ENCODE assay signal across 8 cellular contexts in the genomic region with DNA sequence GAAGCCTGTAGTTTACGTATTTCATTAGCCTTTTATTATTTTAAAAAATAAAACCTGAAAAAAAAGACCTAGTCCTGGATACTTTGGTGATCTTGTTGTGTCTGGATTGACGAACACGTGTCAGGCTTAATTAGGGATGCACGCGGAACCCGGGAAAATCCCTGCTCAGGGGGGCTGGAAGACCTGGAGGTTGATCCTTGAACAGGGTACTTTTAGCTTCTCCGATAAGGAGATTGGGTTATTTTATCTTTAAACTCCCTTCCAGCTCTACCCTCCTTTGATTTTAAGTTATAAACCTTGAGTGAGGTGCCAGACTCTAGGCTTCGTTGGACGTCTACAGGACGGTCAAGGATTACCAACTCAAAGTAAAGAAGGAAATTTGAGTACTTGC. TPM values are rescaled to one million over a fixed set of nuclear protein-coding genes. Genes with fewer than 3 reads are reported as not detected.
A peak's percentile ranks its signal among the peaks of the same experiment; 100 is the strongest.
DNase-seq lines count a peak whose midpoint lies in the region; ATAC-seq, FAIRE-seq and TF ChIP-seq lines count a peak whose summit lies in the region.

No MANE protein-coding gene starts in this region.

- intact Hi-C loops in right cardiac atrium (cut with DNase I): no loop called here

- TF ChIP-seq POLR2A in GM12891 (IDR thresholded peaks at IDR 0.05; ENCODE audit: low read depth, low read length): no peak

- H3K27ac Mint-ChIP-seq in HFFc6 (peak overlapping the region; percentile 68; the same call in 1 of the 2 replicates), T-cell (peak overlapping the region; percentile 73 to 94)

- peak overlapping the region; percentile 92 for H2AFZ ChIP-seq in smooth muscle cell (ENCODE audit: low read depth)

- peak overlapping the region; percentile 96 for H3K4me2 ChIP-seq in smooth muscle cell

- no peaks in the 10 kb centered on the region for H4K20me1 ChIP-seq in smooth muscle cell (ENCODE audit: low read depth)

- H3K4me1 Mint-ChIP-seq in HFFc6 (ENCODE audit: low read depth) (peaks cover 50% of the 10 kb centered on the region), T-cell (peaks cover 35 to 40% (median 36%) of the 10 kb centered on the region in 3 donors)

- TF ChIP-seq CTCF in GM12865 (IDR thresholded peaks at IDR 0.05; ENCODE audit: insufficient read depth, low read depth, low read length, missing control alignments) (no peak), HFFc6 (IDR thresholded peaks at IDR 0.05) (no peak), smooth muscle cell (IDR thresholded peaks at IDR 0.05; ENCODE audit: borderline replicate concordance, insufficient read depth, poor library complexity, severe bottlenecking) (no peak)

- no peak overlapping the region for H3K9ac ChIP-seq in smooth muscle cell (ENCODE audit: low read depth)

- CTCF ChIA-PET in T-cell (lab: Charles Lee): interaction anchor here (0.6 to 2.0 kb wide), 16 partner anchors 8 to 228 kb away, joined by 3 to 16 read pairs (median 4); partner anchors contain the start of genes C1orf50 (in 1 of the 2), ERMAP (in 1 of the 2), P3H1 (in 1 of the 2) and SVBP (in 1 of the 2)

- no peak for FAIRE-seq in GM12891 (lab: Jason Lieb, UNC)

- H3K27me3 ChIP-seq in right cardiac atrium (ENCODE audit: control insufficient read depth, insufficient read depth) (no peaks in the 10 kb centered on the region), smooth muscle cell (ENCODE audit: low read depth) (no peaks in the 10 kb centered on the region)

- peak; percentile 4 to 9 (median 8) for ATAC-seq in T-cell (replicated peaks in 1 of 4)
- peak in 1 of 2 donors; percentile 8 for ATAC-seq in right cardiac atrium
- ATAC-seq in HG03565 (IDR thresholded peaks at IDR 0.05; ENCODE audit: unreplicated experiment): no peak

- H3K4me3 ChIP-seq in GM12865 (ENCODE audit: low read depth, low read length) (peak overlapping the region; percentile 92), right cardiac atrium (ENCODE audit: low read length) (peak overlapping the region; percentile 76), smooth muscle cell (peak overlapping the region; percentile 81)

- H3K27me3 Mint-ChIP-seq in HFFc6 (ENCODE audit: insufficient read depth): no peaks in the 10 kb centered on the region
- H3K27me3 Mint-ChIP-seq in T-cell: no peaks in the 10 kb centered on the region

- POLR2A ChIA-PET in T-cell (lab: Charles Lee): interaction anchor here (0.6 to 1.4 kb wide), 6 partner anchors 28 to 114 kb away, joined by 3 to 9 read pairs (median 3); partner anchors contain the start of genes C1orf50 (in 2 of the 2), P3H1 (in 2 of the 2) and SVBP (in 1 of the 2)

- H3K27ac ChIP-seq in right cardiac atrium (ENCODE audit: low read length) (no peak overlapping the region), smooth muscle cell (ENCODE audit: low read depth) (no peak overlapping the region)

- H3K36me3 Mint-ChIP-seq in HFFc6 (ENCODE audit: low read depth): peaks cover 25% of the 10 kb centered on the region
- peaks cover 21% of the 10 kb centered on the region for H3K36me3 Mint-ChIP-seq in T-cell

- no peaks in the 10 kb centered on the region for H3F3A ChIP-seq in smooth muscle cell (ENCODE audit: low read depth)

- H3K4me1 ChIP-seq in right cardiac atrium (ENCODE audit: control insufficient read depth, insufficient read depth, low read length) (no peaks in the 10 kb centered on the region), smooth muscle cell (ENCODE audit: low read depth) (peaks cover 14% of the 10 kb centered on the region)

- peaks cover 14% of the 10 kb centered on the region for H3K79me2 ChIP-seq in smooth muscle cell (ENCODE audit: low read depth)

- peak overlapping the region; percentile 98 for H3K4me3 Mint-ChIP-seq in HFFc6
- peak overlapping the region; percentile 86 to 94 (median 89) for H3K4me3 Mint-ChIP-seq in T-cell

- no peak for DNase-seq in GM12865 (ENCODE audit: low read depth)
- DNase-seq in HFFc6: no peak
- no peak for DNase-seq in T-cell
- DNase-seq in right cardiac atrium: no peak
- no peak for DNase-seq in smooth muscle cell (lab: John Stamatoyannopoulos, UW; ENCODE audit: unreplicated experiment)
- DNase-seq in SIG-M5 (lab: John Stamatoyannopoulos, UW): no peak
- no peak for DNase-seq in GM12891 (ENCODE audit: insufficient read length, low spot score)

- H3K9me3 Mint-ChIP-seq in HFFc6: no peaks in the 10 kb centered on the region
- H3K9me3 Mint-ChIP-seq in T-cell: peaks cover 0 to 4% (median 3%) of the 10 kb centered on the region in 3 donors

- H3K36me3 ChIP-seq in smooth muscle cell (ENCODE audit: low read depth): peaks cover 16% of the 10 kb centered on the region

- H3K9me3 ChIP-seq in right cardiac atrium (ENCODE audit: control insufficient read depth, low read length) (no peaks in the 10 kb centered on the region), smooth muscle cell (replicated peaks; ENCODE audit: low read depth) (no peaks in the 10 kb centered on the region)

- WGBS in right cardiac atrium: 7% methylated on average over 10 of the region's 10 CpGs
- WGBS in smooth muscle cell (ENCODE audit: low lambda C conversion rate): 9% methylated on average over 10 of the region's 10 CpGs

TF ChIP-seq in GM12891, 5 proteins besides CTCF, POLR2A, EP300 and RAD21:
- TF ChIP-seq POU2F2 (IDR thresholded peaks at IDR 0.05; ENCODE audit: low read depth, low read length) (no peak), PAX5 (IDR thresholded peaks at IDR 0.05; ENCODE audit: insufficient read depth, low read length, severe bottlenecking) (no peak), SPI1 (IDR thresholded peaks at IDR 0.05; ENCODE audit: low read depth, low read length) (no peak), TAF1 (IDR thresholded peaks at IDR 0.05; ENCODE audit: low read depth, low read length) (no peak), POLR2AphosphoS5 (IDR thresholded peaks at IDR 0.05; ENCODE audit: low read depth, low read length) (no peak)

RNA-seq across cellular contexts. Expression of gene ZNF691, which starts 0.6 kb away (rescaled TPM):
- total RNA-seq in HFFc6 (2021; fragmentation: NEBNext Ultra II Directional; extraction: Animal tissue kit (Norgen Biotek cat#: 25700)): 1 to 10 TPM; 4.3 to 5.8 (median 5.4) TPM
- total RNA-seq in T-cell (10 to 100 TPM in 3 of 5 donors, 1 to 10 TPM in 2; 4.7 to 14.9 (median 13.0) TPM), right cardiac atrium (10 to 100 TPM in 1 of 4 donors, 1 to 10 TPM in 3; 5.5 to 10.3 (median 9.1) TPM), smooth muscle cell (4.2 and 7.2 TPM in 2 replicates)
- polyA plus RNA-seq in right cardiac atrium (7.7 TPM), smooth muscle cell (4.8 and 10.2 TPM in 2 replicates)
- 5.1 TPM for polyA plus RNA-seq in GM12891 (2012; ENCODE audit: low read depth, missing spikeins)

RNA-seq across cellular contexts. Expression of gene SVBP, which starts 28.7 kb away (rescaled TPM):
- 10 to 100 TPM in 5 of 6 experiments, 1 to 10 TPM in 1; 9.6 to 17.8 (median 14.7) TPM for total RNA-seq in HFFc6 (2021; fragmentation: NEBNext Ultra II Directional; extraction: Animal tissue kit (Norgen Biotek cat#: 25700))
- total RNA-seq in T-cell (10 to 100 TPM; 15.8 to 19.7 (median 18.7) TPM), right cardiac atrium (10 to 100 TPM; 12.7 to 17.5 (median 13.6) TPM), smooth muscle cell (32.5 and 35.0 TPM in 2 replicates)
- polyA plus RNA-seq in right cardiac atrium (28.9 TPM), smooth muscle cell (31.5 and 32.8 TPM in 2 replicates)
- polyA plus RNA-seq in GM12891 (2012; ENCODE audit: low read depth, missing spikeins): 16.1 TPM

RNA-seq across cellular contexts. Expression of gene ERMAP, which starts 28.9 kb away (rescaled TPM):
- 10 to 100 TPM in 3 of 6 experiments, 1 to 10 TPM in 3; 8.9 to 12.3 (median 10.4) TPM for total RNA-seq in HFFc6 (2021; fragmentation: NEBNext Ultra II Directional; extraction: Animal tissue kit (Norgen Biotek cat#: 25700))
- total RNA-seq in T-cell: 1 to 10 TPM; 5.7 to 7.6 (median 6.7) TPM
- total RNA-seq in right cardiac atrium: 1 to 10 TPM; 3.4 to 6.8 (median 5.7) TPM
- polyA plus RNA-seq in right cardiac atrium: 2.2 TPM
- 5.1 and 11.8 TPM in 2 replicates for total RNA-seq in smooth muscle cell
- 4.1 and 4.6 TPM in 2 replicates for polyA plus RNA-seq in smooth muscle cell
- 2.7 TPM for polyA plus RNA-seq in GM12891 (2012; ENCODE audit: low read depth, missing spikeins)
